Comparison of ENCODE assay signal across 11 cellular contexts in genomic region chr14:68736519-68736918, GRCh38. TPM values are rescaled to one million over a fixed set of nuclear protein-coding genes. Genes with fewer than 3 reads are reported as not detected.
A peak's percentile ranks its signal among the peaks of the same experiment; 100 is the strongest.
DNase-seq lines count a peak whose midpoint lies in the region; ATAC-seq, FAIRE-seq and TF ChIP-seq lines count a peak whose summit lies in the region.
"Had no signal": no experiment of that assay in that cellular context is flagged by ENCODE, and none has a peak within 500 bp of the region (broad histone marks: within the 10 kb centered on the region; RNA-seq: fewer than 3 reads in every experiment).

No MANE protein-coding gene starts in this region.

- H3K23ac ChIP-seq in H9 (ENCODE audit: insufficient read length, low read depth, low read length) (no peak overlapping the region), mesenchymal stem cell (ENCODE audit: low read length in 2 of 2) (no peak overlapping the region)

- H3K4ac ChIP-seq in H9 (ENCODE audit: low read depth, low read length) (no peak overlapping the region), mesenchymal stem cell (ENCODE audit: low read depth in 1 of 2, low read length in 2 of 2) (peak overlapping the region; percentile 19 to 29)

- no peak overlapping the region for H3K56ac ChIP-seq in H9 (ENCODE audit: insufficient read length, low read depth, low read length)

- DNase-seq in H9 (no peak), coronary artery (ENCODE audit: low spot score) (no peak), mesenchymal stem cell (no peak), frontal cortex (ENCODE audit: low spot score in 2 of 2) (no peak), colonic mucosa (no peak)
- DNase-seq in stimulated activated effector memory CD8-positive, alpha-beta T cell treated with anti-CD3 and anti-CD28 coated beads, Interleukin-12 subunit alpha, Interleukin-12 subunit beta, amount 100 ng/mL, for 72 hours (ENCODE audit: low spot score in 2 of 2), result no peak
- no peak for DNase-seq in effector CD8-positive, alpha-beta T cell (lab: John Stamatoyannopoulos, UW)
- DNase-seq: activated CD8-positive, alpha-beta memory T cell treated with anti-CD3 and anti-CD28 coated beads, Interleukin-2, amount 50 U/mL, for 48 hours; Calu3 had no signal

- ATAC-seq in stimulated activated effector memory CD8-positive, alpha-beta T cell treated with anti-CD3 and anti-CD28 coated beads, Interleukin-12 subunit alpha, Interleukin-12 subunit beta, amount 100 ng/mL, for 72 hours, result no peak
- ATAC-seq in GM21528 (IDR thresholded peaks at IDR 0.05; ENCODE audit: low FRiP score, unreplicated experiment), result no peak

- no peak overlapping the region for H2BK15ac ChIP-seq in H9 (ENCODE audit: low read depth, low read length)
- H2BK15ac ChIP-seq in mesenchymal stem cell (ENCODE audit: low read depth, poor library complexity, severe bottlenecking), result peak overlapping the region; percentile 98

- H3K4me1 ChIP-seq in H9 (ENCODE audit: insufficient read depth, low read length) (no peaks in the 10 kb centered on the region), mesenchymal stem cell (ENCODE audit: control insufficient read depth, insufficient read depth, low read depth, low read length) (peaks cover 4% of the 10 kb centered on the region), colonic mucosa (no peaks in the 10 kb centered on the region)

- H2AFZ ChIP-seq in H9 (ENCODE audit: low read length), result peak overlapping the region; percentile 75
- H2AFZ ChIP-seq in mesenchymal stem cell (ENCODE audit: low read depth, low read length), result peak overlapping the region; percentile 76

- no peak for TF ChIP-seq CTCF in H9 (conservative IDR thresholded peaks at IDR 0.05)
- no peak for TF ChIP-seq CTCF in coronary artery (IDR thresholded peaks at IDR 0.05)
- TF ChIP-seq CTCF in colonic mucosa (IDR thresholded peaks at IDR 0.05), result no peak

- H2BK120ac ChIP-seq in H9 (ENCODE audit: low read depth, low read length, poor library complexity, severe bottlenecking) (no peak overlapping the region), mesenchymal stem cell (ENCODE audit: low read depth, low read length) (peak overlapping the region; percentile 54)

- no peak overlapping the region for H3K4me3 Mint-ChIP-seq in H9
- H3K4me3 Mint-ChIP-seq in stimulated activated effector memory CD8-positive, alpha-beta T cell treated with anti-CD3 and anti-CD28 coated beads, Interleukin-12 subunit alpha, Interleukin-12 subunit beta, amount 100 ng/mL, for 72 hours, result no peak overlapping the region

- H3K23me2 ChIP-seq in H9 (ENCODE audit: insufficient read length, low read depth, low read length, poor library complexity, severe bottlenecking), result no peaks in the 10 kb centered on the region

- no peak overlapping the region for H2BK5ac ChIP-seq in H9 (ENCODE audit: insufficient read length, low read length)
- H2BK5ac ChIP-seq in mesenchymal stem cell (ENCODE audit: low read depth, low read length, poor library complexity, severe bottlenecking), result no peak overlapping the region

- H4K20me1 ChIP-seq in H9 (ENCODE audit: control insufficient read depth, insufficient read depth, insufficient read length), result no peaks in the 10 kb centered on the region

- no CpG with 5 or more reads among the region's 8 CpGs for WGBS in H9 (ENCODE audit: extremely low coverage, insufficient read length, low lambda C conversion rate)
- WGBS in mesenchymal stem cell, result 41% methylated on average over 7 of the region's 8 CpGs

- H4K91ac ChIP-seq in H9 (ENCODE audit: insufficient read length, low read depth, low read length) (no peak overlapping the region), mesenchymal stem cell (ENCODE audit: low read length) (peak overlapping the region; percentile 73)

- no peaks in the 10 kb centered on the region for H3K9me3 ChIP-seq in H9 (ENCODE audit: control insufficient read depth, low read depth, low read length)
- H3K9me3 ChIP-seq in mesenchymal stem cell (ENCODE audit: control insufficient read depth, low read length), result peaks cover 5% of the 10 kb centered on the region
- no peaks in the 10 kb centered on the region for H3K9me3 ChIP-seq in colonic mucosa

- H3K4me1 Mint-ChIP-seq in H9, result peaks cover 8 to 32% of the 10 kb centered on the region in 2 experiments; a peak in 3 of 4 replicates
- H3K4me1 Mint-ChIP-seq in stimulated activated effector memory CD8-positive, alpha-beta T cell treated with anti-CD3 and anti-CD28 coated beads, Interleukin-12 subunit alpha, Interleukin-12 subunit beta, amount 100 ng/mL, for 72 hours, result peaks cover 71% of the 10 kb centered on the region

- H3K36me3 Mint-ChIP-seq in H9 (ENCODE audit: insufficient read depth in 1 of 3, low read depth in 3 of 3), result peaks cover 0 to 5% (median 0%) of the 10 kb centered on the region in 3 experiments; a peak in 1 of 7 replicates
- H3K36me3 Mint-ChIP-seq in stimulated activated effector memory CD8-positive, alpha-beta T cell treated with anti-CD3 and anti-CD28 coated beads, Interleukin-12 subunit alpha, Interleukin-12 subunit beta, amount 100 ng/mL, for 72 hours, result peaks cover 6% of the 10 kb centered on the region

- H3K36me3 ChIP-seq in mesenchymal stem cell (ENCODE audit: control insufficient read depth in 1 of 2, insufficient read depth in 2 of 2, low read depth in 1 of 2, low read length in 2 of 2), result no peaks in the 10 kb centered on the region
- H3K36me3 ChIP-seq in colonic mucosa, result no peaks in the 10 kb centered on the region

- H3K27me3 Mint-ChIP-seq in H9 (ENCODE audit: low read depth), result peaks cover 9% of the 10 kb centered on the region

- H2BK20ac ChIP-seq in H9 (ENCODE audit: low read depth, low read length, poor library complexity, severe bottlenecking), result no peak overlapping the region

- H3K9ac ChIP-seq in H9 (ENCODE audit: extremely low read depth, insufficient read length, low read length) (no peak overlapping the region), mesenchymal stem cell (ENCODE audit: low read length) (peak overlapping the region; percentile 55), colonic mucosa (ENCODE audit: low read depth in 2 of 2, low read length in 2 of 2) (no peak overlapping the region)

- H3K9me3 Mint-ChIP-seq in H9, result peaks cover 7 to 12% of the 10 kb centered on the region in 2 experiments; a peak in 4 of 5 replicates
- H3K9me3 Mint-ChIP-seq in stimulated activated effector memory CD8-positive, alpha-beta T cell treated with anti-CD3 and anti-CD28 coated beads, Interleukin-12 subunit alpha, Interleukin-12 subunit beta, amount 100 ng/mL, for 72 hours, result no peaks in the 10 kb centered on the region

- H2BK12ac ChIP-seq in H9 (ENCODE audit: insufficient read length, low read depth, low read length) (no peak overlapping the region), mesenchymal stem cell (ENCODE audit: low read length in 2 of 2) (peak overlapping the region; percentile 59 to 95)

- H3K27me3 ChIP-seq in H9 (ENCODE audit: insufficient read depth, low read length) (no peaks in the 10 kb centered on the region), mesenchymal stem cell (ENCODE audit: control insufficient read depth in 1 of 2, insufficient read depth in 1 of 2, low read length in 2 of 2) (no peaks in the 10 kb centered on the region), colonic mucosa (no peaks in the 10 kb centered on the region)

- peak overlapping the region in 2 of 3 experiments; percentile 9 to 81; a peak in 2 of 7 replicates for H3K27ac Mint-ChIP-seq in H9
- peak overlapping the region; percentile 82 for H3K27ac Mint-ChIP-seq in stimulated activated effector memory CD8-positive, alpha-beta T cell treated with anti-CD3 and anti-CD28 coated beads, Interleukin-12 subunit alpha, Interleukin-12 subunit beta, amount 100 ng/mL, for 72 hours

- H3K4me2 ChIP-seq in H9 (ENCODE audit: insufficient read depth, insufficient read length, low read length) (no peak overlapping the region), mesenchymal stem cell (ENCODE audit: low read length, poor library complexity, severe bottlenecking) (no peak overlapping the region)

- no peak overlapping the region for H4K8ac ChIP-seq in H9 (replicated peaks; ENCODE audit: insufficient read length, low read depth, low read length)
- peak overlapping the region; percentile 99 for H4K8ac ChIP-seq in mesenchymal stem cell (ENCODE audit: low read length)

- H3K4me3 ChIP-seq in coronary artery (no peak overlapping the region), mesenchymal stem cell (ENCODE audit: insufficient read depth in 1 of 2, low read depth in 1 of 2, low read length in 2 of 2) (no peak overlapping the region), colonic mucosa (no peak overlapping the region)

- H3T11ph ChIP-seq in H9 (ENCODE audit: low read length), result no peak overlapping the region

- no peak overlapping the region for H4K5ac ChIP-seq in H9 (ENCODE audit: insufficient read length, low read depth, low read length)

- H3K79me2 ChIP-seq in H9 (ENCODE audit: insufficient read depth, low read length), result no peaks in the 10 kb centered on the region

- intact Hi-C loops in colonic mucosa (cut with DNase I), result no loop called here

- H2AK5ac ChIP-seq in H9 (ENCODE audit: insufficient read length, low read length) (no peak overlapping the region), mesenchymal stem cell (ENCODE audit: low read length, severe bottlenecking) (no peak overlapping the region)

- no peak overlapping the region for H3K27ac ChIP-seq in H9 (ENCODE audit: insufficient read length, low read depth, low read length)
- H3K27ac ChIP-seq in coronary artery, result peak overlapping the region; percentile 41 to 56
- H3K27ac ChIP-seq in mesenchymal stem cell (ENCODE audit: low read length, poor library complexity, severe bottlenecking), result no peak overlapping the region
- H3K27ac ChIP-seq in colonic mucosa, result no peak overlapping the region

- H3K79me1 ChIP-seq in H9 (ENCODE audit: insufficient read depth, low read depth, low read length, poor library complexity, severe bottlenecking), result no peaks in the 10 kb centered on the region
- H3K79me1 ChIP-seq in mesenchymal stem cell (replicated peaks; ENCODE audit: low read length, poor library complexity, severe bottlenecking), result no peaks in the 10 kb centered on the region

- H3K18ac ChIP-seq in H9 (ENCODE audit: insufficient read length, low read depth, low read length), result no peak overlapping the region
- peak overlapping the region; percentile 13 to 93 for H3K18ac ChIP-seq in mesenchymal stem cell (ENCODE audit: low read depth in 1 of 2, low read length in 2 of 2)

- no peak overlapping the region for H3K14ac ChIP-seq in H9 (ENCODE audit: insufficient read depth, low read length)
- no peak overlapping the region for H3K14ac ChIP-seq in mesenchymal stem cell (ENCODE audit: low read length in 2 of 2)

- no peak for FAIRE-seq in frontal cortex (lab: Jason Lieb, UNC)
- FAIRE-seq: colon had no signal

RNA-seq across cellular contexts. Expression of gene ZFP36L1, which starts 56.3 kb away (rescaled TPM):
- 95.0 and 109 TPM in 2 replicates for total RNA-seq in H9 (2021)
- 407 TPM for polyA plus RNA-seq in mesenchymal stem cell (2013, experiment 1 of 2)
- 408 TPM for polyA plus RNA-seq in mesenchymal stem cell (2013, experiment 2 of 2)
- 4.1 TPM for total RNA-seq in frontal cortex
- 100 to 1,000 TPM in 1 of 2 donors, 10 to 100 TPM in 1; 97.0 to 123 TPM for total RNA-seq in colonic mucosa

Comparison
In these comparisons a context has a peak if more than half of its experiments do, and no peak if none do; other contexts are left out.
1. H3K27ac ChIP-seq: peak in coronary artery (2 of 2); none in H9 (single experiment), mesenchymal stem cell (single experiment) and colonic mucosa (single experiment).
2. RNA of gene ZFP36L1, which starts 56.3 kb away (total RNA-seq): 97.0 to 123 TPM in colonic mucosa and 95.0 to 109 TPM in H9; 4.1 TPM in frontal cortex (single experiment); every median in the first group is over 10 times any median in the second.